ENCODE assay signal across 24 cellular contexts in the genomic region with DNA sequence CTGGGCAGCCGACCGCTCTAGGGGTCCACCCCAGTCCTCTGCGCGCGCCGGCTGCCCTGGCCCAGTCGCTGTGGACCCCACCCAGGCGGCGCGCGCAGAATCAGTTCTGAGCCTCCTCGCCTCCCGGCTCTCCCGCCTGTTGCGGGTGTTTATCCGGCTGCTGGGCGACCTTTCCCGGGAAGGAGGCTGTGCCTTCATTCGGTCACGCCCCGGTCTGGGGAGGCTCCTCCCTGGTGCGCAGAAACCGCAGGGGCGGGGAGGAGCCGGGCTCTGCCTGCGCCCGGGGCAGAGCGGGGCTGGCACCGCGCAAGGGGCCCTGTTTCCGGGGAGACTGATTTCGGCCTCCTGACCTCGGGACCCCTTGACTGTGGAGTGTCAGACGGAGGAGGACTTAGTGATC.
DNase-seq lines count a peak whose midpoint lies in the region; ATAC-seq and TF ChIP-seq lines count a peak whose summit lies in the region.
"Had no signal": no experiment of that assay in that cellular context is flagged by ENCODE, and none has a peak within 500 bp of the region (broad histone marks: within the 10 kb centered on the region; RNA-seq: fewer than 3 reads in every experiment).

No MANE protein-coding gene starts in this region.

- H3K27me3 ChIP-seq in right cardiac atrium (ENCODE audit: control insufficient read depth, insufficient read depth) (no peaks in the 10 kb centered on the region), right atrium auricular region (no peaks in the 10 kb centered on the region), neuronal stem cell (ENCODE audit: control insufficient read depth in 3 of 3, insufficient read depth in 3 of 3, low read depth in 1 of 3, low read length in 3 of 3) (no peaks in the 10 kb centered on the region), tibial nerve (no peaks in the 10 kb centered on the region)
- H3K27me3 ChIP-seq: BLaER1 had no signal

- no peak overlapping the region for H3K27ac ChIP-seq in right cardiac atrium (ENCODE audit: low read length)
- H3K27ac ChIP-seq in right atrium auricular region, result no peak overlapping the region
- no peak overlapping the region for H3K27ac ChIP-seq in neuronal stem cell (replicated peaks; ENCODE audit: low read length)
- no peak overlapping the region for H3K27ac ChIP-seq in tibial nerve
- H3K27ac ChIP-seq: BLaER1, PC-9 had no signal

- H3K79me1 ChIP-seq in neuronal stem cell (ENCODE audit: low read depth, low read length), result no peaks in the 10 kb centered on the region

- H3K23ac ChIP-seq in neuronal stem cell (ENCODE audit: low read depth, low read length, poor library complexity), result no peak overlapping the region

- TF ChIP-seq POLR2A in tibial nerve (IDR thresholded peaks at IDR 0.05), result no peak

- no peak overlapping the region for H3K4me3 Mint-ChIP-seq in activated T-helper 1 cell treated with anti-CD3 and anti-CD28 coated beads, Interleukin-12 subunit alpha, Interleukin-12 subunit beta, Interleukin-2, Interleukin-4 antibody, amounts not matched to agents 30 ng/mL and 10 ng/mL and 1 ng/mL, durations not matched to agents 14 hours and 24 hours and 36 hours
- H3K4me3 Mint-ChIP-seq: CD4-positive, alpha-beta T cell had no signal

- no peaks in the 10 kb centered on the region for H3K4me1 Mint-ChIP-seq in activated T-helper 1 cell treated with anti-CD3 and anti-CD28 coated beads, Interleukin-12 subunit alpha, Interleukin-12 subunit beta, Interleukin-2, Interleukin-4 antibody, amounts not matched to agents 30 ng/mL and 10 ng/mL and 1 ng/mL, durations not matched to agents 14 hours and 24 hours and 36 hours (ENCODE audit: low read depth)

- H4K91ac ChIP-seq in neuronal stem cell (ENCODE audit: low read depth, low read length, poor library complexity), result no peak overlapping the region

- H2BK5ac ChIP-seq in neuronal stem cell (ENCODE audit: low read length), result no peak overlapping the region

- DNase-seq in right cardiac atrium (peak in 2 of 3 donors; percentile 28 to 32), right atrium auricular region (ENCODE audit: low spot score) (no peak), HuH-7.5 (ENCODE audit: low spot score) (peak; percentile 40), neuronal stem cell (ENCODE audit: low spot score) (no peak), DMS53 (lab: John Stamatoyannopoulos, UW) (no peak), tibial nerve (ENCODE audit: low spot score in 2 of 2) (no peak)
- no peak for DNase-seq in activated T-helper 1 cell treated with anti-CD3 and anti-CD28 coated beads, Interleukin-12 subunit alpha, Interleukin-12 subunit beta, Interleukin-2, Interleukin-4 antibody, amounts not matched to agents 30 ng/mL and 10 ng/mL and 1 ng/mL, durations not matched to agents 14 hours and 24 hours and 36 hours (ENCODE audit: low spot score)
- DNase-seq: ACHN; CD4-positive, alpha-beta T cell; COR-L47; DMS 273 treated with DMSO at 0.1 percent for 48 hours; DND-41; GOT3; KBM-7; MM.1S; NCI-H1048; NCI-H1417 treated with DMSO at 0.1 percent for 48 hours; NCI-H187; NCI-H2107; NCI-H69; PC-9; RPMI8226; SIG-M5 had no signal

- peaks cover 40% of the 10 kb centered on the region for H3K9me3 Mint-ChIP-seq in activated T-helper 1 cell treated with anti-CD3 and anti-CD28 coated beads, Interleukin-12 subunit alpha, Interleukin-12 subunit beta, Interleukin-2, Interleukin-4 antibody, amounts not matched to agents 30 ng/mL and 10 ng/mL and 1 ng/mL, durations not matched to agents 14 hours and 24 hours and 36 hours

- H2AFZ ChIP-seq in neuronal stem cell (ENCODE audit: low read length), result no peak overlapping the region
- H2AFZ ChIP-seq: PC-9 had no signal

- H3K4ac ChIP-seq in neuronal stem cell (ENCODE audit: low read length), result no peak overlapping the region

- no peak for TF ChIP-seq CTCF in right atrium auricular region (IDR thresholded peaks at IDR 0.05)
- no peak for TF ChIP-seq CTCF in tibial nerve (IDR thresholded peaks at IDR 0.05)

- H3K14ac ChIP-seq in neuronal stem cell (ENCODE audit: low read length), result no peak overlapping the region

- 97% methylated on average over 34 of the region's 34 CpGs for WGBS in right cardiac atrium
- no CpG with 5 or more reads among the region's 34 CpGs for WGBS in neuronal stem cell (ENCODE audit: extremely low coverage in 2 of 2, insufficient read length in 2 of 2, insufficient replicate concordance in 1 of 2), 2 donors
- 96 to 97% methylated on average over 33 to 34 of the region's 34 CpGs for WGBS in tibial nerve, 2 donors

- H3K4me1 ChIP-seq in right cardiac atrium (ENCODE audit: control insufficient read depth, insufficient read depth, low read length) (no peaks in the 10 kb centered on the region), right atrium auricular region (no peaks in the 10 kb centered on the region), neuronal stem cell (ENCODE audit: control insufficient read depth in 2 of 2, insufficient read depth in 1 of 2, low read depth in 1 of 2, low read length in 2 of 2) (peaks cover 0 to 2% of the 10 kb centered on the region in 2 donors), tibial nerve (no peaks in the 10 kb centered on the region)
- H3K4me1 ChIP-seq: BLaER1 had no signal

- peak in 1 of 2 donors; percentile 31 for ATAC-seq in right cardiac atrium

- no peak overlapping the region for H2BK120ac ChIP-seq in neuronal stem cell (ENCODE audit: low read depth, low read length)

- H3K9me3 ChIP-seq in right cardiac atrium (ENCODE audit: control insufficient read depth, low read length) (no peaks in the 10 kb centered on the region), right atrium auricular region (no peaks in the 10 kb centered on the region), neuronal stem cell (replicated peaks in 1 of 2; ENCODE audit: control insufficient read depth in 2 of 2, insufficient read depth in 1 of 2, low read depth in 1 of 2, low read length in 2 of 2) (no peaks in the 10 kb centered on the region), tibial nerve (peaks cover 0 to 9% (median 0%) of the 10 kb centered on the region in 4 donors)

- no peak for TF ChIP-seq EP300 in tibial nerve (IDR thresholded peaks at IDR 0.05)

- no peak overlapping the region for H3K18ac ChIP-seq in neuronal stem cell (ENCODE audit: low read length)

- H2AK5ac ChIP-seq in neuronal stem cell (ENCODE audit: low read depth, low read length), result no peak overlapping the region

- no peak overlapping the region for H2BK15ac ChIP-seq in neuronal stem cell (ENCODE audit: low read length)

- no peaks in the 10 kb centered on the region for H3K36me3 Mint-ChIP-seq in activated T-helper 1 cell treated with anti-CD3 and anti-CD28 coated beads, Interleukin-12 subunit alpha, Interleukin-12 subunit beta, Interleukin-2, Interleukin-4 antibody, amounts not matched to agents 30 ng/mL and 10 ng/mL and 1 ng/mL, durations not matched to agents 14 hours and 24 hours and 36 hours (ENCODE audit: low read depth)

- no peaks in the 10 kb centered on the region for H3K27me3 Mint-ChIP-seq in activated T-helper 1 cell treated with anti-CD3 and anti-CD28 coated beads, Interleukin-12 subunit alpha, Interleukin-12 subunit beta, Interleukin-2, Interleukin-4 antibody, amounts not matched to agents 30 ng/mL and 10 ng/mL and 1 ng/mL, durations not matched to agents 14 hours and 24 hours and 36 hours (ENCODE audit: insufficient read depth)
- H3K27me3 Mint-ChIP-seq: CD4-positive, alpha-beta T cell had no signal

- H4K8ac ChIP-seq in neuronal stem cell (ENCODE audit: low read depth, low read length), result no peak overlapping the region

- intact Hi-C loops in right cardiac atrium (cut with DNase I), result no loop called here
- intact Hi-C loops in activated T-helper 1 cell treated with anti-CD3 and anti-CD28 coated beads, Interleukin-12 subunit alpha, Interleukin-12 subunit beta, Interleukin-2, Interleukin-4 antibody, amounts not matched to agents 30 ng/mL and 10 ng/mL and 1 ng/mL, durations not matched to agents 14 hours and 24 hours and 36 hours (cut with micrococcal nuclease), result no loop called here

- H3K4me3 ChIP-seq in right cardiac atrium (ENCODE audit: low read length) (no peak overlapping the region), right atrium auricular region (no peak overlapping the region), neuronal stem cell (ENCODE audit: low read length in 2 of 2) (no peak overlapping the region), tibial nerve (no peak overlapping the region)
- H3K4me3 ChIP-seq: BLaER1, PC-9 had no signal

- H3K36me3 ChIP-seq in right atrium auricular region (no peaks in the 10 kb centered on the region), neuronal stem cell (replicated peaks in 1 of 2; ENCODE audit: control insufficient read depth in 2 of 2, insufficient read depth in 2 of 2, low read length in 2 of 2) (no peaks in the 10 kb centered on the region), tibial nerve (no peaks in the 10 kb centered on the region)
- H3K36me3 ChIP-seq: BLaER1 had no signal

- H3K4me2 ChIP-seq in neuronal stem cell (ENCODE audit: insufficient read depth, low read length, poor library complexity, severe bottlenecking), result no peak overlapping the region
- H3K4me2 ChIP-seq: BLaER1, PC-9 had no signal

- H2BK12ac ChIP-seq in neuronal stem cell (ENCODE audit: low read length), result peak overlapping the region; percentile 48

- no peak overlapping the region for H3K9ac ChIP-seq in neuronal stem cell (ENCODE audit: low read depth, low read length, poor library complexity)
- H3K9ac ChIP-seq: BLaER1 had no signal

- no peak overlapping the region for H3K27ac Mint-ChIP-seq in activated T-helper 1 cell treated with anti-CD3 and anti-CD28 coated beads, Interleukin-12 subunit alpha, Interleukin-12 subunit beta, Interleukin-2, Interleukin-4 antibody, amounts not matched to agents 30 ng/mL and 10 ng/mL and 1 ng/mL, durations not matched to agents 14 hours and 24 hours and 36 hours
- H3K27ac Mint-ChIP-seq: CD4-positive, alpha-beta T cell had no signal

Comparison
In these comparisons a context has a peak if more than half of its experiments do, and no peak if none do; other contexts are left out.
1. DNase-seq: peak in right cardiac atrium (2 of 3) and HuH-7.5 (single experiment); none in right atrium auricular region (single experiment), neuronal stem cell (single experiment), DMS53 (single experiment), tibial nerve (0 of 2) and activated T-helper 1 cell treated with anti-CD3 and anti-CD28 coated beads, Interleukin-12 subunit alpha, Interleukin-12 subunit beta, Interleukin-2, Interleukin-4 antibody, amounts not matched to agents 30 ng/mL and 10 ng/mL and 1 ng/mL, durations not matched to agents 14 hours and 24 hours and 36 hours (single experiment).